ENCODE assay signal across 1 cellular context in genomic region chr7:142636751-142637150, GRCh38.
TF ChIP-seq lines count a peak whose summit lies in the region.

No MANE protein-coding gene starts in this region.

TF ChIP-seq in H1, 55 proteins besides CTCF, POLR2A, EP300 and RAD21 (continued from another document):
- no peak for TF ChIP-seq CHD7 (IDR thresholded peaks at IDR 0.05; ENCODE audit: insufficient replicate concordance, low read length)
- no peak for TF ChIP-seq MAFK (IDR thresholded peaks at IDR 0.05; ENCODE audit: low read depth, low read length)
- TF ChIP-seq TBP (IDR thresholded peaks at IDR 0.05; ENCODE audit: low read depth, low read length), result no peak
- TF ChIP-seq BCL11A (IDR thresholded peaks at IDR 0.05; ENCODE audit: low read depth in 2 of 2, low read length in 2 of 2), result no peak
- TF ChIP-seq RFX5 (IDR thresholded peaks at IDR 0.05; ENCODE audit: borderline replicate concordance, low read depth, low read length), result no peak
- TF ChIP-seq CTBP2 (IDR thresholded peaks at IDR 0.05; ENCODE audit: borderline replicate concordance, insufficient read depth, insufficient read length, low read length), result no peak
